ENCODE assay signal across 2 cellular contexts in genomic region chr17:82121660-82122629, GRCh38.
TF ChIP-seq lines count a peak whose summit lies in the region.

No MANE protein-coding gene starts in this region.

TF ChIP-seq in HEK293, 187 proteins besides CTCF, POLR2A, EP300 and RAD21:
- no peak for TF ChIP-seq ZNF223 (tag by site-specific recombination; IDR thresholded peaks at IDR 0.05)
- no peak for TF ChIP-seq PRDM4 (tag by site-specific recombination; IDR thresholded peaks at IDR 0.05)
- TF ChIP-seq ZSCAN30 (tag by site-specific recombination; IDR thresholded peaks at IDR 0.05): no peak
- peak; percentile 47 for TF ChIP-seq EGR2 (tag by site-specific recombination; IDR thresholded peaks at IDR 0.05; ENCODE audit: low read depth)

TF ChIP-seq in HepG2, 621 proteins besides CTCF, POLR2A, EP300 and RAD21:
- no peak for TF ChIP-seq HDAC6 (IDR thresholded peaks at IDR 0.05; ENCODE audit: low read depth, low read length)
- TF ChIP-seq ZNF703 (CRISPR knock-in tag; IDR thresholded peaks at IDR 0.05; ENCODE audit: borderline replicate concordance): no peak
- no peak for TF ChIP-seq ZFYVE20 (CRISPR knock-in tag; IDR thresholded peaks at IDR 0.05; ENCODE audit: borderline replicate concordance, low read depth)
- no peak for TF ChIP-seq PBX2 (CRISPR knock-in tag; IDR thresholded peaks at IDR 0.05)
- peak; percentile 5; the same call in 1 of the 2 replicates for TF ChIP-seq RXRA (CRISPR knock-in tag; IDR thresholded peaks at IDR 0.05)
- TF ChIP-seq ARNT2 (CRISPR knock-in tag; IDR thresholded peaks at IDR 0.05; ENCODE audit: low read depth): no peak
